8 cellular contexts compared by ENCODE assay signal in genomic region chr3:30631237-30631961, GRCh38. TPM values are rescaled to one million over a fixed set of nuclear protein-coding genes. Genes with fewer than 3 reads are reported as not detected.
A peak's percentile ranks its signal among the peaks of the same experiment; 100 is the strongest.
DNase-seq lines count a peak whose midpoint lies in the region; ATAC-seq and TF ChIP-seq lines count a peak whose summit lies in the region.

No MANE protein-coding gene starts in this region.

- H3K4me2 ChIP-seq in GM23248 (ENCODE audit: unreplicated experiment) (peak overlapping the region; percentile 24), skeletal muscle satellite cell (ENCODE audit: low read length) (peak overlapping the region; percentile 12)

- no peaks in the 10 kb centered on the region for H3K9me2 ChIP-seq in GM23248 (ENCODE audit: insufficient read depth)

- peaks cover 61% of the 10 kb centered on the region for H3F3A ChIP-seq in GM23248 (ENCODE audit: insufficient read depth)

- 0 out of 2 replicates have a peak, but pooled peaks cover 4% of the 10 kb centered on the region for H4K20me1 ChIP-seq in GM23248 (ENCODE audit: insufficient read depth)

- H3K9ac ChIP-seq in GM23248 (no peak overlapping the region), skeletal muscle satellite cell (ENCODE audit: low read depth, low read length) (no peak overlapping the region)

- peak; percentile 42 for DNase-seq in GM23248
- peak; percentile 74 for DNase-seq in SIG-M5 treated with dmso at 0.1 percent for 504 hours (lab: John Stamatoyannopoulos, UW; ENCODE audit: unreplicated experiment)
- no peak for DNase-seq in caudate nucleus (lab: John Stamatoyannopoulos, UW)
- no peak for DNase-seq in mesothelial cell of epicardium (ENCODE audit: low spot score in 2 of 2, unreplicated experiment in 2 of 2)
- DNase-seq in DMS153 treated with DMSO at 0.1 percent for 48 hours (lab: John Stamatoyannopoulos, UW; ENCODE audit: unreplicated experiment) = no peak

- in situ Hi-C loops in GM23248 (cut with MboI) = no loop called here

- no peak overlapping the region for H3K27ac Mint-ChIP-seq in mesothelial cell of epicardium

- no peak for TF ChIP-seq CTCF in mesothelial cell of epicardium (IDR thresholded peaks at IDR 0.05; ENCODE audit: unreplicated experiment)

- H3K4me1 ChIP-seq in GM23248 (ENCODE audit: insufficient read depth) (peaks cover 48% of the 10 kb centered on the region), skeletal muscle satellite cell (ENCODE audit: control insufficient read depth, insufficient read depth, low read length) (peaks cover 62% of the 10 kb centered on the region)

- H3K4me3 ChIP-seq in GM23248 (no peak overlapping the region), skeletal muscle satellite cell (ENCODE audit: low read length) (no peak overlapping the region)

- no peaks in the 10 kb centered on the region for H3K27me3 ChIP-seq in GM23248 (replicated peaks; ENCODE audit: insufficient read depth)
- no peaks in the 10 kb centered on the region for H3K27me3 ChIP-seq in skeletal muscle satellite cell (ENCODE audit: control insufficient read depth, insufficient read depth, low read length)

- no peak for ATAC-seq in HG02798 (IDR thresholded peaks at IDR 0.05; ENCODE audit: poor library complexity, unreplicated experiment)
- ATAC-seq in GM21825 (IDR thresholded peaks at IDR 0.05; ENCODE audit: unreplicated experiment) = no peak

- no peaks in the 10 kb centered on the region for H3K9me3 Mint-ChIP-seq in mesothelial cell of epicardium

- H3K79me2 ChIP-seq in GM23248 (ENCODE audit: insufficient read depth) = peaks cover 100% of the 10 kb centered on the region

- H3K27ac ChIP-seq in GM23248 (peak overlapping the region; percentile 33; the same call in 1 of the 2 replicates), caudate nucleus (ENCODE audit: low read depth, low read length) (peak overlapping the region; percentile 75)

- 79 to 84% methylated on average over 8 of the region's 8 CpGs for WGBS in GM23248 (ENCODE audit: low coverage in 1 of 2, low lambda C conversion rate in 2 of 2, missing lambda C conversion rate in 2 of 2), 2 experiments

- H3K27me3 Mint-ChIP-seq in mesothelial cell of epicardium (ENCODE audit: low read depth) = no peaks in the 10 kb centered on the region

- H3K9me3 ChIP-seq in GM23248 (ENCODE audit: low read depth) = no peaks in the 10 kb centered on the region
- H3K9me3 ChIP-seq in skeletal muscle satellite cell (replicated peaks; ENCODE audit: low read length) = no peaks in the 10 kb centered on the region

- H2AFZ ChIP-seq in GM23248 = no peak overlapping the region

- H3K4me3 Mint-ChIP-seq in mesothelial cell of epicardium = no peak overlapping the region

- peaks cover 26% of the 10 kb centered on the region for H3K4me1 Mint-ChIP-seq in mesothelial cell of epicardium

- peaks cover 34% of the 10 kb centered on the region for H3K36me3 ChIP-seq in GM23248 (ENCODE audit: low read depth)
- peaks cover 65% of the 10 kb centered on the region for H3K36me3 ChIP-seq in skeletal muscle satellite cell (ENCODE audit: insufficient read depth, low read length)

- H3K36me3 Mint-ChIP-seq in mesothelial cell of epicardium = peaks cover 3% of the 10 kb centered on the region

RNA-seq across cellular contexts. Expression of gene TGFBR2, which starts 25.0 kb away (rescaled TPM):
- total RNA-seq in GM23248 (2014; rRNA removed; shearing (Covaris generic)) = 179 and 188 TPM in 2 replicates
- 134 and 135 TPM in 2 replicates for polyA plus RNA-seq in GM23248 (2016; fragmentation: Nextera tagmentation; extraction: Ambion mirVana)
- total RNA-seq in skeletal muscle satellite cell (2012; rRNA removed) = 301 and 350 TPM in 2 replicates
- total RNA-seq in mesothelial cell of epicardium = 14.6 to 15.8 TPM (median 15.6 TPM) in 3 replicates

Comparison
In these comparisons a context has a peak if more than half of its experiments do, and no peak if none do; other contexts are left out.
1. DNase-seq: peak in GM23248 (single experiment) and SIG-M5 treated with dmso at 0.1 percent for 504 hours (single experiment); none in caudate nucleus (0 of 61), mesothelial cell of epicardium (0 of 2) and DMS153 treated with DMSO at 0.1 percent for 48 hours (single experiment).
2. RNA of gene TGFBR2, which starts 25.0 kb away (total RNA-seq): 179 to 188 TPM in GM23248; 14.6 to 15.8 TPM in mesothelial cell of epicardium; every median in the first group is over 10 times any median in the second.